In genomic region chr1:97090725-97091124, GRCh38 we compare ENCODE assay signal across 15 cellular contexts.
DNase-seq lines count a peak whose midpoint lies in the region; ATAC-seq, FAIRE-seq and TF ChIP-seq lines count a peak whose summit lies in the region.
"Had no signal": no experiment of that assay in that cellular context is flagged by ENCODE, and none has a peak within 500 bp of the region (broad histone marks: within the 10 kb centered on the region; RNA-seq: fewer than 3 reads in every experiment).

No MANE protein-coding gene starts in this region.

- H3K27ac ChIP-seq in H1 (ENCODE audit: low read depth, low read length): no peak overlapping the region
- H3K27ac ChIP-seq in neural progenitor cell: no peak overlapping the region
- H3K27ac ChIP-seq: BLaER1 treated with 17β-estradiol and CSF1 and Interleukin-3, amounts not matched to agents 10 nM and 100 nM had no signal

- no peak overlapping the region for H3K56ac ChIP-seq in H1 (replicated peaks; ENCODE audit: insufficient read length, low read depth, low read length)

- DNase-seq in GM12865 (ENCODE audit: low read depth) (peak; percentile 29), H1 (ENCODE audit: low read depth in 1 of 2, low spot score in 2 of 2) (no peak), neural progenitor cell (ENCODE audit: low spot score) (no peak), amygdala (lab: John Stamatoyannopoulos, UW) (no peak)
- DNase-seq in activated effector memory CD4-positive, alpha-beta T cell treated with anti-CD3 and anti-CD28 coated beads, Interleukin-2, amount 50 U/mL, for 16 hours: no peak
- DNase-seq: Calu3; CD8-positive, alpha-beta T cell; DMS79 treated with DMSO at 0.1 percent for 48 hours; GF-D8 had no signal

- no peak for TF ChIP-seq RAD21 in H1 (IDR thresholded peaks at IDR 0.05 in 1 of 2, conservative IDR thresholded peaks at IDR 0.05 in 1 of 2; ENCODE audit: low read depth in 2 of 2, low read length in 2 of 2)

- TF ChIP-seq POLR2A in H1 (IDR thresholded peaks at IDR 0.05; ENCODE audit: control extremely low read depth in 1 of 2, low read depth in 2 of 2, low read length in 2 of 2): no peak

- CTCF ChIA-PET in H1 (lab: Charles Lee; ENCODE audit: partially characterized antibody): interaction anchor here (0.6 to 0.9 kb wide), 2 partner anchors 16 to 20 kb away, joined by 3 to 5 read pairs; no protein-coding TSS in a partner anchor

- no peak overlapping the region for H3K27ac Mint-ChIP-seq in neural progenitor cell
- H3K27ac Mint-ChIP-seq: B cell; CD8-positive, alpha-beta T cell had no signal

- no peaks in the 10 kb centered on the region for H3K27me3 Mint-ChIP-seq in neural progenitor cell (ENCODE audit: insufficient read depth, low read depth)
- H3K27me3 Mint-ChIP-seq: B cell had no signal

- no peak overlapping the region for H3K4me3 Mint-ChIP-seq in neural progenitor cell
- H3K4me3 Mint-ChIP-seq: B cell; CD8-positive, alpha-beta T cell had no signal

- H3F3A ChIP-seq in neural progenitor cell (ENCODE audit: low read depth): no peaks in the 10 kb centered on the region

- H3K4me3 ChIP-seq in GM12865 (ENCODE audit: low read depth, low read length) (no peak overlapping the region), H1 (ENCODE audit: extremely low read depth in 1 of 4, insufficient read depth in 2 of 4, low read depth in 3 of 4, low read length in 4 of 4) (no peak overlapping the region), neural progenitor cell (no peak overlapping the region)
- H3K4me3 ChIP-seq: BLaER1 treated with 17β-estradiol and CSF1 and Interleukin-3, amounts not matched to agents 10 nM and 100 nM; HAP-1 had no signal

- peak overlapping the region; percentile 70 for H3K4ac ChIP-seq in H1 (replicated peaks; ENCODE audit: insufficient read length, low read depth, low read length)

- no peaks in the 10 kb centered on the region; a peak in 1 of 7 replicates for H3K4me1 ChIP-seq in H1 (replicated peaks in 1 of 4; ENCODE audit: control insufficient read depth in 3 of 4, insufficient read depth in 4 of 4, low read length in 3 of 4)
- H3K4me1 ChIP-seq in neural progenitor cell: peaks cover 16% of the 10 kb centered on the region

- no peak for TF ChIP-seq EP300 in H1 (IDR thresholded peaks at IDR 0.05; ENCODE audit: borderline replicate concordance in 1 of 2, low read depth in 2 of 2, low read length in 2 of 2)

- H3K4me2 ChIP-seq in H1 (ENCODE audit: insufficient read depth in 1 of 2, low read depth in 2 of 2, low read length in 2 of 2) (no peak overlapping the region), neural progenitor cell (no peak overlapping the region)

- no peak overlapping the region for H2BK5ac ChIP-seq in H1 (ENCODE audit: low read depth, low read length)

- H3K14ac ChIP-seq in H1 (ENCODE audit: insufficient read length): no peak overlapping the region

- H2BK15ac ChIP-seq in H1 (ENCODE audit: low read length): no peak overlapping the region

- H2BK20ac ChIP-seq in H1 (ENCODE audit: low read length): no peak overlapping the region

- ATAC-seq in HG02885 (IDR thresholded peaks at IDR 0.05; ENCODE audit: poor library complexity, unreplicated experiment) (peak; percentile 55), GM18870 (IDR thresholded peaks at IDR 0.05; ENCODE audit: unreplicated experiment) (no peak)
- ATAC-seq: CD8-positive, alpha-beta T cell had no signal

- no peak overlapping the region for H2AFZ ChIP-seq in H1 (ENCODE audit: low read length)
- peak overlapping the region; percentile 58 for H2AFZ ChIP-seq in neural progenitor cell (replicated peaks)

- no peaks in the 10 kb centered on the region for H3K9me3 Mint-ChIP-seq in neural progenitor cell
- H3K9me3 Mint-ChIP-seq: CD8-positive, alpha-beta T cell had no signal

- no peak overlapping the region for H2AK5ac ChIP-seq in H1 (ENCODE audit: low read depth, low read length)

- H3K79me2 ChIP-seq in H1 (ENCODE audit: control insufficient read depth in 1 of 2, insufficient read depth in 2 of 2, low read length in 2 of 2): no peaks in the 10 kb centered on the region
- H3K79me2 ChIP-seq in neural progenitor cell (ENCODE audit: low read depth): no peaks in the 10 kb centered on the region

- H3K9ac ChIP-seq in H1 (replicated peaks in 1 of 4; ENCODE audit: extremely low read depth in 1 of 4, low read depth in 3 of 4, low read length in 3 of 4) (no peak overlapping the region), neural progenitor cell (no peak overlapping the region)
- H3K9ac ChIP-seq: BLaER1 treated with 17β-estradiol and CSF1 and Interleukin-3, amounts not matched to agents 10 nM and 100 nM had no signal

- H3K79me1 ChIP-seq in H1 (ENCODE audit: low read depth, low read length): no peaks in the 10 kb centered on the region

- POLR2A ChIA-PET in H1 (lab: Charles Lee; ENCODE audit: partially characterized antibody): no interaction called here

- H2BK12ac ChIP-seq in H1 (ENCODE audit: low read depth, low read length): no peak overlapping the region

- H3K18ac ChIP-seq in H1 (ENCODE audit: extremely low read depth, low read length): no peak overlapping the region

- FAIRE-seq in H1 (lab: Jason Lieb, UNC): no peak
- FAIRE-seq: GM12891 had no signal

- no peak overlapping the region for H4K91ac ChIP-seq in H1 (replicated peaks; ENCODE audit: insufficient read length, low read length)

- H2BK120ac ChIP-seq in H1 (replicated peaks; ENCODE audit: low read depth, low read length): no peak overlapping the region

- H3K36me3 Mint-ChIP-seq in neural progenitor cell: no peaks in the 10 kb centered on the region

- no peak overlapping the region for H4K8ac ChIP-seq in H1 (ENCODE audit: extremely low read depth, insufficient read depth, low read length)

- H3K36me3 ChIP-seq in H1 (ENCODE audit: control insufficient read depth in 2 of 4, insufficient read depth in 4 of 4, low read length in 3 of 4) (no peaks in the 10 kb centered on the region), neural progenitor cell (no peaks in the 10 kb centered on the region)
- H3K36me3 ChIP-seq: HAP-1 had no signal

- H3K27me3 ChIP-seq in H1 (replicated peaks in 1 of 4; ENCODE audit: control insufficient read depth in 3 of 4, extremely low read depth in 1 of 4, insufficient read depth in 3 of 4, low read length in 3 of 4) (no peaks in the 10 kb centered on the region), neural progenitor cell (no peaks in the 10 kb centered on the region)
- H3K27me3 ChIP-seq: BLaER1 treated with 17β-estradiol and CSF1 and Interleukin-3, amounts not matched to agents 10 nM and 100 nM had no signal

- no peaks in the 10 kb centered on the region for H3K23me2 ChIP-seq in H1 (ENCODE audit: low read depth, low read length)

- H3K23ac ChIP-seq in H1 (ENCODE audit: insufficient read length): no peak overlapping the region

- H3K9me3 ChIP-seq in H1 (ENCODE audit: insufficient read depth in 2 of 2, low read depth in 1 of 2, low read length in 1 of 2) (no peaks in the 10 kb centered on the region), neural progenitor cell (ENCODE audit: low read depth) (no peaks in the 10 kb centered on the region)
- H3K9me3 ChIP-seq: BLaER1 treated with 17β-estradiol and CSF1 and Interleukin-3, amounts not matched to agents 10 nM and 100 nM; HAP-1 had no signal

- H4K20me1 ChIP-seq in H1 (replicated peaks in 1 of 2; ENCODE audit: control insufficient read depth in 1 of 2, insufficient read depth in 2 of 2, low read length in 2 of 2) (no peaks in the 10 kb centered on the region), neural progenitor cell (ENCODE audit: low read depth) (no peaks in the 10 kb centered on the region)
- H4K20me1 ChIP-seq: BLaER1 treated with 17β-estradiol and CSF1 and Interleukin-3, amounts not matched to agents 10 nM and 100 nM had no signal

- H4K5ac ChIP-seq in H1 (ENCODE audit: insufficient read length, low read depth, low read length): no peak overlapping the region

- WGBS in H1 (ENCODE audit: extremely low coverage in 1 of 2, insufficient coverage in 1 of 2, insufficient read length in 1 of 2, insufficient replicate concordance in 2 of 2, low coverage in 1 of 2, low lambda C conversion rate in 2 of 2, missing lambda C conversion rate in 1 of 2), 2 experiments: 88% methylated on average over 3 of the region's 3 CpGs; no CpG with 5 or more reads in 1 of the 2 experiments

- H3K4me1 Mint-ChIP-seq in neural progenitor cell: peaks cover 12% of the 10 kb centered on the region
- H3K4me1 Mint-ChIP-seq: B cell had no signal

- TF ChIP-seq CTCF in GM12865 (IDR thresholded peaks at IDR 0.05; ENCODE audit: insufficient read depth, low read depth, low read length, missing control alignments) (no peak), H1 (IDR thresholded peaks at IDR 0.05; ENCODE audit: control extremely low read depth in 1 of 3, insufficient read depth in 1 of 3, low read depth in 1 of 3, low read length in 3 of 3) (no peak), neural progenitor cell (IDR thresholded peaks at IDR 0.05) (no peak)

TF ChIP-seq in H1, 55 proteins besides CTCF, POLR2A, EP300 and RAD21:
- TF ChIP-seq ZNF274 (IDR thresholded peaks at IDR 0.05; ENCODE audit: borderline replicate concordance, extremely low read depth, low read length) (no peak), RXRA (IDR thresholded peaks at IDR 0.05; ENCODE audit: insufficient read depth, low read depth, low read length) (no peak), BACH1 (IDR thresholded peaks at IDR 0.05; ENCODE audit: low read length) (no peak), EGR1 (IDR thresholded peaks at IDR 0.05; ENCODE audit: borderline replicate concordance, low read depth, low read length) (no peak)
